Comparison of ENCODE assay signal across 9 cellular contexts in genomic region chr1:203286161-203286984, GRCh38. TPM values are rescaled to one million over a fixed set of nuclear protein-coding genes. Genes with fewer than 3 reads are reported as not detected.
A peak's percentile ranks its signal among the peaks of the same experiment; 100 is the strongest.
DNase-seq lines count a peak whose midpoint lies in the region; ATAC-seq and TF ChIP-seq lines count a peak whose summit lies in the region.
"Had no signal": no experiment of that assay in that cellular context is flagged by ENCODE, and none has a peak within 500 bp of the region (broad histone marks: within the 10 kb centered on the region; RNA-seq: fewer than 3 reads in every experiment).

No MANE protein-coding gene starts in this region.

- no peak overlapping the region for H2AFZ ChIP-seq in OCI-LY1 (ENCODE audit: low read length)

- DNase-seq in G401 (ENCODE audit: low spot score) (peak; percentile 78), epithelial cell of esophagus (ENCODE audit: low read depth) (peak; percentile 80), posterior vena cava (ENCODE audit: low spot score) (peak; percentile 55), DMS153 treated with DMSO at 0.1 percent for 48 hours (lab: John Stamatoyannopoulos, UW; ENCODE audit: unreplicated experiment) (no peak), DMS114 treated with DMSO at 0.1 percent for 48 hours (lab: John Stamatoyannopoulos, UW; ENCODE audit: unreplicated experiment) (no peak)

- in situ Hi-C loops in G401 (cut with HindIII; ENCODE audit: low sequenced_read_pairs), result no loop called here

- no peaks in the 10 kb centered on the region for H3K27me3 ChIP-seq in OCI-LY1 (ENCODE audit: insufficient read depth, low read length)

- peak overlapping the region; percentile 100 for H3K27ac ChIP-seq in OCI-LY1 (ENCODE audit: low read depth, low read length, poor library complexity, severe bottlenecking)

- no peaks in the 10 kb centered on the region for H3K9me2 ChIP-seq in OCI-LY1 (ENCODE audit: low read depth, low read length)

- no peaks in the 10 kb centered on the region for H3K9me3 ChIP-seq in OCI-LY1 (ENCODE audit: low read length)

- H4K20me1 ChIP-seq in OCI-LY1 (ENCODE audit: insufficient read depth, low read length), result no peaks in the 10 kb centered on the region

- intact Hi-C loops in posterior vena cava (cut with DNase I), result no loop called here

- H3F3A ChIP-seq in OCI-LY1 (ENCODE audit: insufficient read depth, low read length), result peaks cover 4% of the 10 kb centered on the region

- H3K36me3 ChIP-seq in OCI-LY1 (ENCODE audit: insufficient read depth, low read length), result no peaks in the 10 kb centered on the region

- peaks cover 99% of the 10 kb centered on the region for H3K4me1 ChIP-seq in OCI-LY1 (ENCODE audit: insufficient read depth, low read length, severe bottlenecking)

- TF ChIP-seq CTCF in OCI-LY1 (IDR thresholded peaks at IDR 0.05; ENCODE audit: low read length) (no peak), epithelial cell of esophagus (IDR thresholded peaks at IDR 0.05; ENCODE audit: insufficient read depth, low read depth, low read length, missing control alignments) (peak; percentile 15)

- peak overlapping the region; percentile 84 for H3K9ac ChIP-seq in OCI-LY1 (ENCODE audit: low read length)

- no peaks in the 10 kb centered on the region for H3K79me2 ChIP-seq in OCI-LY1 (ENCODE audit: insufficient read depth, low read length)

- ATAC-seq in GM21390 (IDR thresholded peaks at IDR 0.05; ENCODE audit: unreplicated experiment) (no peak), HG03378 (IDR thresholded peaks at IDR 0.05; ENCODE audit: unreplicated experiment) (no peak)

- peak overlapping the region; percentile 65 for H3K4me2 ChIP-seq in OCI-LY1 (ENCODE audit: low read length)

- H3K4me3 ChIP-seq in OCI-LY1 (ENCODE audit: low read depth, low read length, poor library complexity, severe bottlenecking) (peak overlapping the region; percentile 51), epithelial cell of esophagus (ENCODE audit: low read length) (no peak overlapping the region)

RNA-seq across cellular contexts. Expression of gene BTG2, which starts 18.9 kb away (rescaled TPM):
- total RNA-seq in G401 (2014; rRNA removed; shearing (Covaris generic)), result 12.7 and 15.2 TPM in 2 replicates
- total RNA-seq in posterior vena cava, result 100 to 1,000 TPM in 1 of 2 donors, 10 to 100 TPM in 1; 64.7 to 153 TPM

RNA-seq across cellular contexts. Expression of gene CHIT1, which starts 56.9 kb away (rescaled TPM):
- not detected in 2 replicates for total RNA-seq in G401 (2014; rRNA removed; shearing (Covaris generic))
- under 1 TPM; 0.14 to 0.33 TPM for total RNA-seq in posterior vena cava
- total RNA-seq: epithelial cell of proximal tubule had no signal

Comparison
In these comparisons a context has a peak if more than half of its experiments do, and no peak if none do; other contexts are left out.
1. DNase-seq: peak in G401 (single experiment), epithelial cell of esophagus (single experiment) and posterior vena cava (single experiment); none in DMS153 treated with DMSO at 0.1 percent for 48 hours (single experiment) and DMS114 treated with DMSO at 0.1 percent for 48 hours (single experiment).